Comparison of ENCODE assay signal across 11 cellular contexts in the genomic region with DNA sequence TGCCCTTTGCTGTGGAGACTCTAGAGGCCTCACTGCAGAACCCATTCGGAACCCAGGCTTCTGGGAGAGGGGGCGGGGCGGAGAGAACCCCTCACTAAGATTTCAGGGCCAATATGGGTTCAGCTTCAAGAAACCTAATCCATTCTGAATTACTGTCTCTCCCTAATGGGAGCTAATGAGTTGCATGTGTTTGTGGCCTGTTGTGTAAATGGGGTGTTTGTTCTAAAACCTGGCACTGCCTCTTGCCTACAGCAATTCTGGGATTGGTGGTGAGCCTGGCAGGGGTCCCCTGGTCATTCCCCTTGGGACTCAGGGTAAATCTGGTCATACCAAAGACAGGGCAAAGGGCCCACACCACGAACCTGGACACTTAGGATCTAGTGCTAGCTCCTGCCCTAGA. TPM values are rescaled to one million over a fixed set of nuclear protein-coding genes. Genes with fewer than 3 reads are reported as not detected.
A peak's percentile ranks its signal among the peaks of the same experiment; 100 is the strongest.
DNase-seq lines count a peak whose midpoint lies in the region; ATAC-seq, FAIRE-seq and TF ChIP-seq lines count a peak whose summit lies in the region.
"Had no signal": no experiment of that assay in that cellular context is flagged by ENCODE, and none has a peak within 500 bp of the region (broad histone marks: within the 10 kb centered on the region; RNA-seq: fewer than 3 reads in every experiment).

No MANE protein-coding gene starts in this region.

- H3K18ac ChIP-seq in H1 (ENCODE audit: extremely low read depth, low read length), result no peak overlapping the region; the same call in 1 of the 2 replicates

- TF ChIP-seq EP300 in H1 (IDR thresholded peaks at IDR 0.05; ENCODE audit: borderline replicate concordance in 1 of 2, low read depth in 2 of 2, low read length in 2 of 2) (no peak), transverse colon (IDR thresholded peaks at IDR 0.05; ENCODE audit: low read depth) (no peak)

- H3K36me3 Mint-ChIP-seq in activated naive CD8-positive, alpha-beta T cell, result no peaks in the 10 kb centered on the region
- H3K36me3 Mint-ChIP-seq in activated naive CD8-positive, alpha-beta T cell treated with anti-CD3 and anti-CD28 coated beads for 36 hours, result no peaks in the 10 kb centered on the region
- H3K36me3 Mint-ChIP-seq in naive thymus-derived CD8-positive, alpha-beta T cell, result no peaks in the 10 kb centered on the region

- intact Hi-C loops in transverse colon (cut with DNase I; ENCODE audit: low total_unique reads), result no loop called here

- H3K4me1 Mint-ChIP-seq in activated naive CD8-positive, alpha-beta T cell (ENCODE audit: low read depth), result peaks cover 8% of the 10 kb centered on the region
- peaks cover 6% of the 10 kb centered on the region for H3K4me1 Mint-ChIP-seq in activated naive CD8-positive, alpha-beta T cell treated with anti-CD3 and anti-CD28 coated beads for 36 hours
- H3K4me1 Mint-ChIP-seq in naive thymus-derived CD8-positive, alpha-beta T cell, result peaks cover 5 to 18% (median 11%) of the 10 kb centered on the region in 4 donors

- ATAC-seq in naive thymus-derived CD8-positive, alpha-beta T cell, result no peak
- ATAC-seq in GM19035 (IDR thresholded peaks at IDR 0.05; ENCODE audit: unreplicated experiment) (no peak), HG03045 (IDR thresholded peaks at IDR 0.05; ENCODE audit: unreplicated experiment) (no peak)

- peaks cover 3% of the 10 kb centered on the region in 2 experiments; a peak in 2 of 4 replicates for H3K9me3 ChIP-seq in H1 (ENCODE audit: insufficient read depth in 2 of 2, low read depth in 1 of 2, low read length in 1 of 2)
- H3K9me3 ChIP-seq in transverse colon, result no peaks in the 10 kb centered on the region

- no peak overlapping the region for H4K5ac ChIP-seq in H1 (ENCODE audit: insufficient read length, low read depth, low read length)

- in situ Hi-C loops in transverse colon (cut with MboI; ENCODE audit: low pct_ligation_motif_present in 1 of 4, low pct_unique_long_range_greater_than_20kb in 1 of 4, low sequenced_read_pairs in 3 of 4), result no loop called here

- H2BK20ac ChIP-seq in H1 (ENCODE audit: low read length), result 0 out of 2 replicates have a peak overlapping the region, but pooled peaks have one; percentile 15

- peaks cover 0 to 6% (median 1%) of the 10 kb centered on the region in 4 experiments; a peak in 3 of 7 replicates for H3K27me3 ChIP-seq in H1 (replicated peaks in 1 of 4; ENCODE audit: control insufficient read depth in 3 of 4, extremely low read depth in 1 of 4, insufficient read depth in 3 of 4, low read length in 3 of 4)
- peaks cover 18% of the 10 kb centered on the region for H3K27me3 ChIP-seq in transverse colon

- H2AK5ac ChIP-seq in H1 (ENCODE audit: low read depth, low read length), result no peak overlapping the region; the same call in 1 of the 2 replicates

- no peak overlapping the region for H3K14ac ChIP-seq in H1 (ENCODE audit: insufficient read length)

- no peak overlapping the region for H3K23ac ChIP-seq in H1 (ENCODE audit: insufficient read length)

- CTCF ChIA-PET in H1 (lab: Charles Lee; ENCODE audit: partially characterized antibody), result interaction anchor here (0.9 to 33.2 kb wide), 9 partner anchors 5 to 1835 kb away, joined by 3 to 1213 read pairs (median 4); a partner anchor contains a TSS

- H3K27ac ChIP-seq in H1 (ENCODE audit: low read depth, low read length), result no peak overlapping the region
- peak overlapping the region; percentile 85 to 90 (median 86) for H3K27ac ChIP-seq in transverse colon
- H3K27ac ChIP-seq: RWPE1 had no signal

- no peaks in the 10 kb centered on the region for H4K20me1 ChIP-seq in H1 (replicated peaks in 1 of 2; ENCODE audit: control insufficient read depth in 1 of 2, insufficient read depth in 2 of 2, low read length in 2 of 2)

- no peak overlapping the region for H3K9ac ChIP-seq in H1 (replicated peaks in 1 of 4; ENCODE audit: extremely low read depth in 1 of 4, low read depth in 3 of 4, low read length in 3 of 4)

- no peak overlapping the region for H2BK5ac ChIP-seq in H1 (ENCODE audit: low read depth, low read length)

- H3K4me3 Mint-ChIP-seq in activated naive CD8-positive, alpha-beta T cell, result peak overlapping the region; percentile 63
- H3K4me3 Mint-ChIP-seq in activated naive CD8-positive, alpha-beta T cell treated with anti-CD3 and anti-CD28 coated beads for 36 hours, result no peak overlapping the region
- H3K4me3 Mint-ChIP-seq in naive thymus-derived CD8-positive, alpha-beta T cell, result peak overlapping the region in 8 of 10 donors; percentile 28 to 71 (median 58)
- H3K4me3 Mint-ChIP-seq: HFFc6 had no signal

- H2BK120ac ChIP-seq in H1 (replicated peaks; ENCODE audit: low read depth, low read length), result no peak overlapping the region

- TF ChIP-seq POLR2A in H1 (IDR thresholded peaks at IDR 0.05; ENCODE audit: control extremely low read depth in 1 of 2, low read depth in 2 of 2, low read length in 2 of 2) (no peak), transverse colon (IDR thresholded peaks at IDR 0.05) (no peak)

- peaks cover 5 to 19% (median 7%) of the 10 kb centered on the region in 4 experiments for H3K4me1 ChIP-seq in H1 (replicated peaks in 1 of 4; ENCODE audit: control insufficient read depth in 3 of 4, insufficient read depth in 4 of 4, low read length in 3 of 4)
- peaks cover 3 to 45% (median 31%) of the 10 kb centered on the region in 4 donors for H3K4me1 ChIP-seq in transverse colon

- H3K9me3 Mint-ChIP-seq in activated naive CD8-positive, alpha-beta T cell (ENCODE audit: low read depth), result no peaks in the 10 kb centered on the region
- no peaks in the 10 kb centered on the region for H3K9me3 Mint-ChIP-seq in activated naive CD8-positive, alpha-beta T cell treated with anti-CD3 and anti-CD28 coated beads for 36 hours
- no peaks in the 10 kb centered on the region for H3K9me3 Mint-ChIP-seq in naive thymus-derived CD8-positive, alpha-beta T cell
- H3K9me3 Mint-ChIP-seq: HFFc6 had no signal

- H3K27me3 Mint-ChIP-seq in activated naive CD8-positive, alpha-beta T cell, result peaks cover 11% of the 10 kb centered on the region
- peaks cover 36% of the 10 kb centered on the region for H3K27me3 Mint-ChIP-seq in activated naive CD8-positive, alpha-beta T cell treated with anti-CD3 and anti-CD28 coated beads for 36 hours
- H3K27me3 Mint-ChIP-seq in naive thymus-derived CD8-positive, alpha-beta T cell, result peaks cover 13 to 46% (median 30%) of the 10 kb centered on the region in 5 donors

- peak overlapping the region; percentile 89; the same call in 1 of the 2 replicates for H2BK15ac ChIP-seq in H1 (ENCODE audit: low read length)

- 60% methylated on average over 4 of the region's 4 CpGs; no CpG with 5 or more reads in 1 of the 2 experiments for WGBS in H1 (ENCODE audit: extremely low coverage in 1 of 2, insufficient coverage in 1 of 2, insufficient read length in 1 of 2, insufficient replicate concordance in 2 of 2, low coverage in 1 of 2, low lambda C conversion rate in 2 of 2, missing lambda C conversion rate in 1 of 2), 2 experiments
- 68% methylated on average over 4 of the region's 4 CpGs; no CpG with 5 or more reads in 1 of the 2 donors for WGBS in transverse colon (ENCODE audit: low coverage in 1 of 2), 2 donors

- FAIRE-seq in H1 (lab: Jason Lieb, UNC), result no peak

- peak overlapping the region; percentile 82 to 90 for H3K4me2 ChIP-seq in H1 (ENCODE audit: insufficient read depth in 1 of 2, low read depth in 2 of 2, low read length in 2 of 2)

- H3K36me3 ChIP-seq in H1 (ENCODE audit: control insufficient read depth in 2 of 4, insufficient read depth in 4 of 4, low read length in 3 of 4) (no peaks in the 10 kb centered on the region), transverse colon (no peaks in the 10 kb centered on the region)

- no peaks in the 10 kb centered on the region; a peak in 1 of 4 replicates for H3K79me2 ChIP-seq in H1 (ENCODE audit: control insufficient read depth in 1 of 2, insufficient read depth in 2 of 2, low read length in 2 of 2)

- H2AFZ ChIP-seq in H1 (ENCODE audit: low read length), result no peak overlapping the region

- DNase-seq in activated naive CD8-positive, alpha-beta T cell treated with anti-CD3 and anti-CD28 coated beads for 36 hours, result no peak
- DNase-seq in H1 (ENCODE audit: low read depth in 1 of 2, low spot score in 2 of 2) (no peak), transverse colon (no peak), T-helper 1 cell (no peak)
- DNase-seq in naive thymus-derived CD8-positive, alpha-beta T cell, result no peak
- DNase-seq: activated naive CD4-positive, alpha-beta T cell treated with Interleukin-2 at 50 U/mL for 16 hours had no signal

- peak overlapping the region; percentile 44; the same call in 1 of the 2 replicates for H2BK12ac ChIP-seq in H1 (ENCODE audit: low read depth, low read length)

- H3K4ac ChIP-seq in H1 (replicated peaks; ENCODE audit: insufficient read length, low read depth, low read length), result no peak overlapping the region

- TF ChIP-seq CTCF in H1 (IDR thresholded peaks at IDR 0.05; ENCODE audit: control extremely low read depth in 1 of 3, insufficient read depth in 1 of 3, low read depth in 1 of 3, low read length in 3 of 3) (no peak), transverse colon (IDR thresholded peaks at IDR 0.05) (no peak)

- no peak for TF ChIP-seq RAD21 in H1 (IDR thresholded peaks at IDR 0.05 in 1 of 2, conservative IDR thresholded peaks at IDR 0.05 in 1 of 2; ENCODE audit: low read depth in 2 of 2, low read length in 2 of 2)

- no peak overlapping the region for H4K8ac ChIP-seq in H1 (ENCODE audit: extremely low read depth, insufficient read depth, low read length)

- H3K79me1 ChIP-seq in H1 (ENCODE audit: low read depth, low read length), result peaks cover 3% of the 10 kb centered on the region; the same call in 1 of the 2 replicates

- POLR2A ChIA-PET in H1 (lab: Charles Lee; ENCODE audit: partially characterized antibody), result interaction anchor here (0.6 to 8.0 kb wide), 8 partner anchors 14 to 463 kb away, joined by 3 to 93 read pairs (median 4); a partner anchor contains a TSS
- POLR2A ChIA-PET in naive thymus-derived CD8-positive, alpha-beta T cell (lab: Charles Lee), result interaction anchor here (0.6 to 0.7 kb wide), 2 partner anchors 57 to 1137 kb away, joined by 4 to 5 read pairs; no protein-coding TSS in a partner anchor

- H4K91ac ChIP-seq in H1 (replicated peaks; ENCODE audit: insufficient read length, low read length), result no peak overlapping the region

- no peak overlapping the region for H3K56ac ChIP-seq in H1 (replicated peaks; ENCODE audit: insufficient read length, low read depth, low read length)

- peaks cover 6% of the 10 kb centered on the region; the same call in 1 of the 2 replicates for H3K23me2 ChIP-seq in H1 (ENCODE audit: low read depth, low read length)

- H3K27ac Mint-ChIP-seq in activated naive CD8-positive, alpha-beta T cell, result no peak overlapping the region
- H3K27ac Mint-ChIP-seq in activated naive CD8-positive, alpha-beta T cell treated with anti-CD3 and anti-CD28 coated beads for 36 hours, result no peak overlapping the region
- no peak overlapping the region for H3K27ac Mint-ChIP-seq in naive thymus-derived CD8-positive, alpha-beta T cell
- H3K27ac Mint-ChIP-seq: HFFc6 had no signal

- peak overlapping the region in 2 of 4 experiments; percentile 50 to 71; a peak in 5 of 8 replicates for H3K4me3 ChIP-seq in H1 (ENCODE audit: extremely low read depth in 1 of 4, insufficient read depth in 2 of 4, low read depth in 3 of 4, low read length in 4 of 4)
- peak overlapping the region in 1 of 4 donors; percentile 43 for H3K4me3 ChIP-seq in transverse colon

RNA-seq across cellular contexts. Expression of a gene that starts 0.6 kb away (rescaled TPM):
- total RNA-seq in activated naive CD8-positive, alpha-beta T cell treated with anti-CD3 and anti-CD28 coated beads for 36 hours, result not detected
- 9.3 and 10.3 TPM in 2 replicates for total RNA-seq in H1 (2021; fragmentation: NEBNext Ultra II Directional; extraction: Animal tissue kit (Norgen Biotek cat#: 25700))
- polyA plus RNA-seq in H1 (2011; rRNA removed), result 9.5 and 16.7 TPM in 2 replicates
- 16.0 TPM for polyA plus RNA-seq in H1 (2011; cell fraction: cytosol; rRNA removed)
- 11.4 TPM for polyA plus RNA-seq in H1 (2011; cell fraction: nucleus; rRNA removed)
- 6.7 to 8.6 TPM (median 8.0 TPM) in 4 replicates for polyA plus RNA-seq in H1 (2012, experiment 1 of 2)
- polyA plus RNA-seq in H1 (2012, experiment 2 of 2), result 10.5 TPM
- 6.6 TPM for polyA plus RNA-seq in H1 (2013, experiment 1 of 2)
- polyA plus RNA-seq in H1 (2013, experiment 2 of 2), result 7.7 TPM
- polyA minus RNA-seq in H1 (2011; rRNA and poly(A)+ RNA removed), result 12.2 and 14.8 TPM in 2 replicates
- 9.6 TPM for polyA minus RNA-seq in H1 (2011; cell fraction: cytosol; rRNA and poly(A)+ RNA removed)
- polyA minus RNA-seq in H1 (2011; cell fraction: nucleus; rRNA and poly(A)+ RNA removed), result 9.0 TPM
- not detected for total RNA-seq in naive thymus-derived CD8-positive, alpha-beta T cell
- not detected for polyA plus RNA-seq in naive thymus-derived CD8-positive, alpha-beta T cell
- 10 to 100 TPM; 13.9 to 46.8 (median 16.4) TPM for total RNA-seq in transverse colon
- total RNA-seq: HFFc6 had no signal

RNA-seq across cellular contexts. Expression of a gene that starts 8.1 kb away (rescaled TPM):
- not detected for total RNA-seq in activated naive CD8-positive, alpha-beta T cell treated with anti-CD3 and anti-CD28 coated beads for 36 hours
- not detected in 2 replicates for total RNA-seq in H1 (2021; fragmentation: NEBNext Ultra II Directional; extraction: Animal tissue kit (Norgen Biotek cat#: 25700))
- not detected in 2 replicates for polyA plus RNA-seq in H1 (2011; rRNA removed)
- polyA plus RNA-seq in H1 (2011; cell fraction: cytosol; rRNA removed), result not detected
- polyA plus RNA-seq in H1 (2011; cell fraction: nucleus; rRNA removed), result not detected
- polyA plus RNA-seq in H1 (2012, experiment 1 of 2), result not detected in 4 replicates
- not detected for polyA plus RNA-seq in H1 (2012, experiment 2 of 2)
- polyA plus RNA-seq in H1 (2013, experiment 1 of 2), result not detected
- not detected for polyA plus RNA-seq in H1 (2013, experiment 2 of 2)
- polyA minus RNA-seq in H1 (2011; rRNA and poly(A)+ RNA removed), result 0.07 TPM in 1 of 2 replicates, not detected in the other
- not detected for polyA minus RNA-seq in H1 (2011; cell fraction: cytosol; rRNA and poly(A)+ RNA removed)
- polyA minus RNA-seq in H1 (2011; cell fraction: nucleus; rRNA and poly(A)+ RNA removed), result not detected
- total RNA-seq in naive thymus-derived CD8-positive, alpha-beta T cell, result not detected
- not detected for polyA plus RNA-seq in naive thymus-derived CD8-positive, alpha-beta T cell
- not detected for total RNA-seq in transverse colon
- total RNA-seq: HFFc6 had no signal

RNA-seq across cellular contexts. Expression of a gene that starts 23.2 kb away (rescaled TPM):
- total RNA-seq in activated naive CD8-positive, alpha-beta T cell treated with anti-CD3 and anti-CD28 coated beads for 36 hours, result not detected
- not detected in 2 replicates for total RNA-seq in H1 (2021; fragmentation: NEBNext Ultra II Directional; extraction: Animal tissue kit (Norgen Biotek cat#: 25700))
- not detected in 2 replicates for polyA plus RNA-seq in H1 (2011; rRNA removed)
- not detected for polyA plus RNA-seq in H1 (2011; cell fraction: cytosol; rRNA removed)
- not detected for polyA plus RNA-seq in H1 (2011; cell fraction: nucleus; rRNA removed)
- polyA plus RNA-seq in H1 (2012, experiment 1 of 2), result not detected in 4 replicates
- not detected for polyA plus RNA-seq in H1 (2012, experiment 2 of 2)
- not detected for polyA plus RNA-seq in H1 (2013, experiment 1 of 2)
- not detected for polyA plus RNA-seq in H1 (2013, experiment 2 of 2)
- not detected in 2 replicates for polyA minus RNA-seq in H1 (2011; rRNA and poly(A)+ RNA removed)
- polyA minus RNA-seq in H1 (2011; cell fraction: cytosol; rRNA and poly(A)+ RNA removed), result not detected
- polyA minus RNA-seq in H1 (2011; cell fraction: nucleus; rRNA and poly(A)+ RNA removed), result not detected
- not detected for total RNA-seq in naive thymus-derived CD8-positive, alpha-beta T cell
- polyA plus RNA-seq in naive thymus-derived CD8-positive, alpha-beta T cell, result not detected
- 100 to 1,000 TPM in 2 of 4 donors, 10 to 100 TPM in 1, 1 to 10 TPM in 1; 3.4 to 150 (median 121) TPM for total RNA-seq in transverse colon
- total RNA-seq: HFFc6 had no signal

RNA-seq across cellular contexts. Expression of a gene that starts 39.0 kb away (rescaled TPM):
- total RNA-seq in activated naive CD8-positive, alpha-beta T cell treated with anti-CD3 and anti-CD28 coated beads for 36 hours, result 10 to 100 TPM; 26.8 to 28.3 TPM
- 16.5 and 20.8 TPM in 2 replicates for total RNA-seq in H1 (2021; fragmentation: NEBNext Ultra II Directional; extraction: Animal tissue kit (Norgen Biotek cat#: 25700))
- polyA plus RNA-seq in H1 (2011; rRNA removed), result 6.8 and 7.7 TPM in 2 replicates
- 10.5 TPM for polyA plus RNA-seq in H1 (2011; cell fraction: cytosol; rRNA removed)
- polyA plus RNA-seq in H1 (2011; cell fraction: nucleus; rRNA removed), result 4.2 TPM
- polyA plus RNA-seq in H1 (2012, experiment 1 of 2), result 9.7 to 15.8 TPM (median 10.5 TPM) in 4 replicates
- 9.9 TPM for polyA plus RNA-seq in H1 (2012, experiment 2 of 2)
- 14.6 TPM for polyA plus RNA-seq in H1 (2013, experiment 1 of 2)
- 14.9 TPM for polyA plus RNA-seq in H1 (2013, experiment 2 of 2)
- polyA minus RNA-seq in H1 (2011; rRNA and poly(A)+ RNA removed), result 7.6 and 7.7 TPM in 2 replicates
- 8.3 TPM for polyA minus RNA-seq in H1 (2011; cell fraction: cytosol; rRNA and poly(A)+ RNA removed)
- polyA minus RNA-seq in H1 (2011; cell fraction: nucleus; rRNA and poly(A)+ RNA removed), result 10.2 TPM
- total RNA-seq in naive thymus-derived CD8-positive, alpha-beta T cell, result 10 to 100 TPM; 19.4 to 21.2 TPM
- 10 to 100 TPM; 19.6 to 30.2 (median 23.0) TPM for polyA plus RNA-seq in naive thymus-derived CD8-positive, alpha-beta T cell
- 10 to 100 TPM in 3 of 4 donors, 1 to 10 TPM in 1; 9.8 to 40.5 (median 31.0) TPM for total RNA-seq in transverse colon

RNA-seq across cellular contexts. Expression of a gene that starts 46.6 kb away (rescaled TPM):
- 1 to 10 TPM; 2.2 to 2.7 TPM for total RNA-seq in activated naive CD8-positive, alpha-beta T cell treated with anti-CD3 and anti-CD28 coated beads for 36 hours
- 1.3 and 1.7 TPM in 2 replicates for total RNA-seq in H1 (2021; fragmentation: NEBNext Ultra II Directional; extraction: Animal tissue kit (Norgen Biotek cat#: 25700))
- 0.67 and 1.3 TPM in 2 replicates for polyA plus RNA-seq in H1 (2011; rRNA removed)
- 1.0 TPM for polyA plus RNA-seq in H1 (2011; cell fraction: cytosol; rRNA removed)
- 5.7 TPM for polyA plus RNA-seq in H1 (2011; cell fraction: nucleus; rRNA removed)
- polyA plus RNA-seq in H1 (2012, experiment 1 of 2), result 0.81 to 1.3 TPM (median 1.1 TPM) in 4 replicates
- polyA plus RNA-seq in H1 (2012, experiment 2 of 2), result 0.24 TPM
- 0.87 TPM for polyA plus RNA-seq in H1 (2013, experiment 1 of 2)
- 0.53 TPM for polyA plus RNA-seq in H1 (2013, experiment 2 of 2)
- 0.95 and 1.6 TPM in 2 replicates for polyA minus RNA-seq in H1 (2011; rRNA and poly(A)+ RNA removed)
- 0.88 TPM for polyA minus RNA-seq in H1 (2011; cell fraction: cytosol; rRNA and poly(A)+ RNA removed)
- polyA minus RNA-seq in H1 (2011; cell fraction: nucleus; rRNA and poly(A)+ RNA removed), result 2.7 TPM
- total RNA-seq in naive thymus-derived CD8-positive, alpha-beta T cell, result 10 to 100 TPM; 14.2 to 16.6 TPM
- polyA plus RNA-seq in naive thymus-derived CD8-positive, alpha-beta T cell, result under 1 TPM in 1 of 3 donors, not detected in 2; 0.20 TPM
- 1 to 10 TPM; 2.0 to 8.2 (median 4.4) TPM for total RNA-seq in transverse colon
